In the genomic region with DNA sequence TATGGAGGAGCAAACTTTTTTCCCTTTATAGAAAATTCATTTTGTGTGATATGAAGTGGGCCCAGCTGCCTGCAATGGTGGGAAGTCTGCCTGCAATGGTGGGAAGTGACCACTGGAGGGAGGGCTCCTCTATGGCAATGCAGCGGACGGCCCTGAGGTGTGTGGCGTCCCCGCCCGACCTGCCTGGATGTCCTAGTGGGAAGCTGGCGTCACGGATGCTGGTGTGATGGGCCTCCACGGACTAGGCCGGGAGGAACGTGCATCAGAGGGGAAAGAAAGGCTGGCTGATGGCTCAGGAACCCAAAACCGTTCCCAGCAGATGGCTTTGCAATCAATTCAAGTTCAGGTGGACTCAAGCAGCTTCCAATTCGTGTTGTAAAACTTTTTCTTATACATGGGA, we compare ENCODE assay signal across 8 cellular contexts.
DNase-seq lines count a peak whose midpoint lies in the region; ATAC-seq and TF ChIP-seq lines count a peak whose summit lies in the region.

No MANE protein-coding gene starts in this region.

- peak overlapping the region in 1 of 3 donors; percentile 9 for H3K4me3 Mint-ChIP-seq in T-cell

- POLR2A ChIA-PET in T-cell (lab: Charles Lee), result no interaction called here

- no peaks in the 10 kb centered on the region for H3K9me3 Mint-ChIP-seq in T-cell

- peak; percentile 88 for TF ChIP-seq CTCF in astrocyte of the cerebellum (IDR thresholded peaks at IDR 0.05; ENCODE audit: low read depth, low read length, missing control alignments)

- no peak overlapping the region for H3K4me3 ChIP-seq in astrocyte of the cerebellum (ENCODE audit: low read depth, low read length)

- CTCF ChIA-PET in T-cell (lab: Charles Lee), result interaction anchor here in 1 of 2 donors (0.6 kb wide), 1 partner anchor 835 kb away, joined by 4 read pairs; no protein-coding TSS in a partner anchor

- peak overlapping the region; percentile 87 for H3K27ac Mint-ChIP-seq in T-cell

- DNase-seq in SIG-M5 treated with dmso at 0.1 percent for 504 hours (lab: John Stamatoyannopoulos, UW; ENCODE audit: unreplicated experiment) (peak; percentile 18), SIG-M5 (lab: John Stamatoyannopoulos, UW) (no peak), T-cell (peak in 30 of 34 experiments; percentile 9 to 54 (median 30)), astrocyte of the cerebellum (ENCODE audit: low read depth) (peak; percentile 22), hypothalamus (lab: John Stamatoyannopoulos, UW) (peak in 43 of 51 donors; percentile 7 to 83 (median 48)), NCI-H1105 (lab: John Stamatoyannopoulos, UW) (no peak)
- DNase-seq in stimulated activated CD4-positive, alpha-beta T cell treated with anti-CD3 and anti-CD28 coated beads, Interleukin-15, amount 100 ng/mL, for 24 hours, result peak; percentile 73

- in situ Hi-C loops in astrocyte of the cerebellum (cut with HindIII; ENCODE audit: low sequenced_read_pairs), result no loop called here

- H3K36me3 Mint-ChIP-seq in T-cell, result peaks cover 15% of the 10 kb centered on the region

- H3K4me1 Mint-ChIP-seq in T-cell, result peaks cover 12 to 39% (median 35%) of the 10 kb centered on the region in 3 donors

- H3K27me3 Mint-ChIP-seq in T-cell, result no peaks in the 10 kb centered on the region

- ATAC-seq in HG03280 (IDR thresholded peaks at IDR 0.05; ENCODE audit: unreplicated experiment), result peak; percentile 88
- peak; percentile 38 to 57 (median 50) for ATAC-seq in T-cell (replicated peaks in 1 of 4)

Comparison
In these comparisons a context has a peak if more than half of its experiments do, and no peak if none do; other contexts are left out.
1. DNase-seq: peak in SIG-M5 treated with dmso at 0.1 percent for 504 hours (single experiment), T-cell (30 of 34), astrocyte of the cerebellum (single experiment), hypothalamus (43 of 51) and stimulated activated CD4-positive, alpha-beta T cell treated with anti-CD3 and anti-CD28 coated beads, Interleukin-15, amount 100 ng/mL, for 24 hours (single experiment); none in SIG-M5 (single experiment) and NCI-H1105 (single experiment).